Comparison of ENCODE assay signal across 8 cellular contexts in the genomic region with DNA sequence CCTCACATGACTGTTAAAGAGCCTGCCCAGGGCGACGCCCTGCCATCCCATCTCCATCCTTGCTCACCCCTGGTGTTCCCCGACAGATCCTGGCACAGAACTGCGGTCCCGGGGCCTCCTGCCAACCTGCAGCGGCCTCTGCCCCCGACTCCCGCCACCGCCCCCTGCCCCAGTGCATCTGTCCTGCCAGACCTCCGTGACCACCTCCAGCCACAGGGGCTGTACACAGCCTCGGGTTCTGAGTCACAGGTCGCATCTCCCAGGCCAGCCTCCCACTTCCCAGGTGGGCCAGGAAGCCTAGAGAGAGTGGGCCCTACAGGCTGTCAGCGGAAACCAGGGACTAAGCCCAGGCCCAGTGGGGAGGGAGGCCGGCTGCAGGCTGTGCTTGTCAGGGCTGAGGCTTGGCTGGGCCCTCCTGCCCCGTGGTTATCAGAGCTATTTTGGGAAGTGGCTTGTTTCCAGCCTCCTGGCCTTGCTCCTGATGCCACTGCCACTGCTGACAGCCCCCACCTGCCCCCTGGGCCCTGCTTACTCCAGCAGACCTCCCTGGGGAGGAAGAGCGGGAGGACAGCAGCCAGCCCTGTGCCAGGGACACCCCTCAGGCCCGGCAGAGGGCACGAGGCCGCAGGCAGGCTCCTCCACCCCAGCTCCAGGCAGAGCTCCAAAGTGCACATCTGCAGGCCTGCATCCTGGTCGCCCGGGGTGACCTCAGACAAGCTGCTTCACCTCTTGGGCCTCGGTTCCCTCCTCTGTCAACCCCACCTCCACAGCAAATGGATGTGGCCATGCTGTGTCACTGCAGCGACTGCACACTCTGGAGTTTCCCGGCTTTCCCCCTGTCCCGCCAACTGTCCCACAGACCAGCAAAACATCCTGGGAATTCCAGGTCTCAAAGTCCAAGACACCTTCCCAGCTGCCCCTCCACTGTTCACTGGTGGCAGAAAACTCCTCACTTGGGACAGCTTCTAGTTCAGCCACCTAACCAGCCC.
DNase-seq lines count a peak whose midpoint lies in the region; ATAC-seq and TF ChIP-seq lines count a peak whose summit lies in the region.
"Not testable (repeated sequence)": the region's sequence is repeated elsewhere in the genome, so short reads cannot be mapped to it uniquely, and the experiment has no call there.

No MANE protein-coding gene starts in this region.

- H3K27me3 Mint-ChIP-seq in Caco-2 (ENCODE audit: insufficient read depth, unreplicated experiment); activated naive CD4-positive, alpha-beta T cell treated with anti-CD3 and anti-CD28 coated beads, Interleukin-2, amount 10 ng/mL, durations not matched to agents 7 days and 5 days: not testable (repeated sequence)

- H3K27ac ChIP-seq in gastroesophageal sphincter = peak overlapping the region in 1 of 4 donors; percentile 22
- peak overlapping the region; percentile 78 to 80 for H3K27ac ChIP-seq in right atrium auricular region
- H3K27ac ChIP-seq in lower lobe of right lung, vagina: not testable (repeated sequence)

- not testable (repeated sequence) for TF ChIP-seq CTCF in Caco-2 (IDR thresholded peaks at IDR 0.05; ENCODE audit: insufficient read depth in 1 of 2, low read depth in 1 of 2, low read length in 1 of 2, severe bottlenecking in 1 of 2, unreplicated experiment in 1 of 2); gastroesophageal sphincter (IDR thresholded peaks at IDR 0.05); right atrium auricular region (IDR thresholded peaks at IDR 0.05); lower lobe of right lung (IDR thresholded peaks at IDR 0.05); vagina (IDR thresholded peaks at IDR 0.05)

- ATAC-seq in gastroesophageal sphincter (peak; percentile 63), lower lobe of right lung (peak; percentile 24 to 28), sciatic nerve (peak; percentile 61)

- WGBS in gastroesophageal sphincter (ENCODE audit: low coverage in 1 of 2), 2 donors = 65% methylated on average over 4 of the region's 25 CpGs; no CpG with 5 or more reads in 1 of the 2 donors

- not testable (repeated sequence) for H3K36me3 Mint-ChIP-seq in Caco-2 (ENCODE audit: insufficient read depth, unreplicated experiment); activated naive CD4-positive, alpha-beta T cell treated with anti-CD3 and anti-CD28 coated beads, Interleukin-2, amount 10 ng/mL, durations not matched to agents 7 days and 5 days

- H3K4me1 ChIP-seq in Caco-2, lower lobe of right lung, vagina: not testable (repeated sequence)
- H3K4me1 ChIP-seq in gastroesophageal sphincter (peaks cover 0 to 15% (median 4%) of the 10 kb centered on the region in 3 donors), right atrium auricular region (peaks cover 0 to 14% of the 10 kb centered on the region in 2 donors)

- H3K4me3 ChIP-seq in Caco-2 (ENCODE audit: low read depth, low read length); gastroesophageal sphincter; right atrium auricular region; lower lobe of right lung; vagina: not testable (repeated sequence)

- H3K9me3 ChIP-seq in Caco-2, gastroesophageal sphincter, right atrium auricular region, lower lobe of right lung, vagina: not testable (repeated sequence)

- DNase-seq in Caco-2 (peak in 1 of 2 experiments; percentile 50), RPMI8226 (peak; percentile 87), vagina (ENCODE audit: extremely low spot score in 2 of 2) (peak; percentile 74 to 82)
- DNase-seq in activated naive CD4-positive, alpha-beta T cell treated with anti-CD3 and anti-CD28 coated beads, Interleukin-2, amount 10 ng/mL, durations not matched to agents 7 days and 5 days; right atrium auricular region (ENCODE audit: low spot score); lower lobe of right lung; sciatic nerve (ENCODE audit: low spot score): not testable (repeated sequence)

- peak overlapping the region; percentile 76 for H3K27ac Mint-ChIP-seq in Caco-2 (ENCODE audit: unreplicated experiment)
- H3K27ac Mint-ChIP-seq in activated naive CD4-positive, alpha-beta T cell treated with anti-CD3 and anti-CD28 coated beads, Interleukin-2, amount 10 ng/mL, durations not matched to agents 7 days and 5 days = peak overlapping the region; percentile 55

- CTCF ChIA-PET in Caco-2 (lab: Charles Lee); activated naive CD4-positive, alpha-beta T cell treated with anti-CD3 and anti-CD28 coated beads, Interleukin-2, amount 10 ng/mL, durations not matched to agents 7 days and 5 days (lab: Charles Lee): not testable (repeated sequence)

- not testable (repeated sequence) for TF ChIP-seq EP300 in gastroesophageal sphincter (IDR thresholded peaks at IDR 0.05)

- not testable (repeated sequence) for H3K27me3 ChIP-seq in Caco-2 (replicated peaks; ENCODE audit: control insufficient read depth, insufficient read depth, low read length); gastroesophageal sphincter; right atrium auricular region; lower lobe of right lung (ENCODE audit: low read depth); vagina

- POLR2A ChIA-PET in Caco-2 (lab: Charles Lee) = not testable (repeated sequence)

- H3K36me3 ChIP-seq in Caco-2 (ENCODE audit: control insufficient read depth, insufficient read depth, low read length); gastroesophageal sphincter; right atrium auricular region; lower lobe of right lung; vagina: not testable (repeated sequence)

- H3K9me3 Mint-ChIP-seq in Caco-2 (ENCODE audit: unreplicated experiment); activated naive CD4-positive, alpha-beta T cell treated with anti-CD3 and anti-CD28 coated beads, Interleukin-2, amount 10 ng/mL, durations not matched to agents 7 days and 5 days: not testable (repeated sequence)

- not testable (repeated sequence) for H3K4me1 Mint-ChIP-seq in Caco-2 (ENCODE audit: low read depth, unreplicated experiment)
- peaks cover 15% of the 10 kb centered on the region for H3K4me1 Mint-ChIP-seq in activated naive CD4-positive, alpha-beta T cell treated with anti-CD3 and anti-CD28 coated beads, Interleukin-2, amount 10 ng/mL, durations not matched to agents 7 days and 5 days

- BruUV-seq in Caco-2 (replicated peaks; lab: Mats Ljungman, UMichigan) = not testable (repeated sequence)

- intact Hi-C loops in Caco-2 (cut with micrococcal nuclease; ENCODE audit: unreplicated experiment); lower lobe of right lung (cut with DNase I); sciatic nerve (cut with DNase I); vagina (cut with DNase I): not testable (repeated sequence)

- TF ChIP-seq POLR2A in gastroesophageal sphincter (IDR thresholded peaks at IDR 0.05); vagina (IDR thresholded peaks at IDR 0.05): not testable (repeated sequence)

- not testable (repeated sequence) for H3K4me3 Mint-ChIP-seq in Caco-2 (ENCODE audit: unreplicated experiment); activated naive CD4-positive, alpha-beta T cell treated with anti-CD3 and anti-CD28 coated beads, Interleukin-2, amount 10 ng/mL, durations not matched to agents 7 days and 5 days
